8 cellular contexts compared by ENCODE assay signal in the genomic region with DNA sequence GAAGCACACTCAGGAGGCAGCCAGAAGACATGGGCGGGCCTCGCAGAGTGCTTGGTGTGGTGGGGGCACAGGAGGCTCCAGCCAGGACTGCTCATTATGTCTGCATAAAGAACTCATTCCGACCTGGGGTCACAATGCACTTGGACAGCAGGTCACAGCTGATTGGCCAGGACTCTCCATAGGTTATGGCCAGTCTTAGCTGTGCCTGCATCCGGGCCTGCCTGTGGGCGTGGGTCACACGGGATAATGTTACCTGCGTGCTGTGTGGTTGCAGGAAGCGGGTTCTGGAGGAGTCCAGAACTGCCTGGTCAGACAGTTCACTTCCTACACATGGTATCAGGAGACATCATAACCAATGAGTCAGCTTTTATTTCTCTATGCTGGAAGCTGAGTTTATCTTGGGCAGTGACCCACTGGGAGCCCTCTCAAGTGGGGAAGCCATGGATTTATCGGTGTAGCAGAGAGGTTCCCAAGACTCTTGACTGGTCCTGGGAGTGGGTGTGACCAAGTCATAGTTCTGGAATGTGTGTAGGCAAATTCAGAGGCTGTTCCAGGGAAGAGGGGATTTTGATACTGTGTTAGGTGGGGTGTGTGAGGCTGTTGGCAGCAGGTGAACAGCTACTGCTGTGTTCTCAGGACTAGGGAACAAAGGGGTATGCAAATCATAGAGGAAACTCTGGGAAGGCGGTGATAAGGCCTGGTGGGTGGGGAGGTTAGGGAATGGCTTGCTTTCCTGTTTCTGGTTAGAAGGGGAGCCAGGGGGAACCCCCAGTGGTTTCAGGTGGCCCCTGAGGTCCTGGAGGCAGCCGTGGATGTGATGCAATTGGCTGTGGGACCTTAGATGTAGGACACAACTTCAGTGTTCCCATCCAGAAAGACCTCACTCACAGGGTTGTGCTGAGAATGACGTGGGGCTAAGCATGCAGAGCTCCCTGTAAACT. TPM values are rescaled to one million over a fixed set of nuclear protein-coding genes. Genes with fewer than 3 reads are reported as not detected.
DNase-seq lines count a peak whose midpoint lies in the region; ATAC-seq and TF ChIP-seq lines count a peak whose summit lies in the region.

No MANE protein-coding gene starts in this region.

- H3K36me3 Mint-ChIP-seq in activated naive CD4-positive, alpha-beta T cell treated with anti-CD3 and anti-CD28 coated beads for 36 hours (ENCODE audit: low read depth) = no peaks in the 10 kb centered on the region
- H3K36me3 Mint-ChIP-seq in activated naive CD8-positive, alpha-beta T cell treated with anti-CD3 and anti-CD28 coated beads, Interleukin-2, amount 50 U/mL, for 24 hours (ENCODE audit: low read depth) = no peaks in the 10 kb centered on the region

- H3K4me1 Mint-ChIP-seq in activated naive CD4-positive, alpha-beta T cell treated with anti-CD3 and anti-CD28 coated beads for 36 hours (ENCODE audit: low read depth) = peaks cover 13% of the 10 kb centered on the region
- H3K4me1 Mint-ChIP-seq in activated naive CD8-positive, alpha-beta T cell treated with anti-CD3 and anti-CD28 coated beads, Interleukin-2, amount 50 U/mL, for 24 hours = peaks cover 21% of the 10 kb centered on the region

- H3K27ac ChIP-seq in tibial nerve = peak overlapping the region in 3 of 4 donors; percentile 15 to 45 (median 23)

- no peak overlapping the region for H3K27ac Mint-ChIP-seq in activated naive CD4-positive, alpha-beta T cell treated with anti-CD3 and anti-CD28 coated beads for 36 hours
- H3K27ac Mint-ChIP-seq in activated naive CD8-positive, alpha-beta T cell treated with anti-CD3 and anti-CD28 coated beads, Interleukin-2, amount 50 U/mL, for 24 hours = peak overlapping the region; percentile 43

- no peak overlapping the region for H3K4me3 ChIP-seq in kidney epithelial cell (ENCODE audit: low read depth, low read length)
- H3K4me3 ChIP-seq in tibial nerve = no peak overlapping the region

- WGBS in tibial nerve, 2 donors = 46 to 62% methylated on average over 7 to 12 of the region's 12 CpGs

- H3K27me3 Mint-ChIP-seq in activated naive CD4-positive, alpha-beta T cell treated with anti-CD3 and anti-CD28 coated beads for 36 hours (ENCODE audit: low read depth) = no peaks in the 10 kb centered on the region
- no peaks in the 10 kb centered on the region for H3K27me3 Mint-ChIP-seq in activated naive CD8-positive, alpha-beta T cell treated with anti-CD3 and anti-CD28 coated beads, Interleukin-2, amount 50 U/mL, for 24 hours

- H3K9me3 ChIP-seq in tibial nerve = no peaks in the 10 kb centered on the region

- no peak overlapping the region for H3K4me3 Mint-ChIP-seq in activated naive CD4-positive, alpha-beta T cell treated with anti-CD3 and anti-CD28 coated beads for 36 hours
- H3K4me3 Mint-ChIP-seq in activated naive CD8-positive, alpha-beta T cell treated with anti-CD3 and anti-CD28 coated beads, Interleukin-2, amount 50 U/mL, for 24 hours = no peak overlapping the region

- no peak for TF ChIP-seq POLR2A in tibial nerve (IDR thresholded peaks at IDR 0.05)

- TF ChIP-seq CTCF in kidney epithelial cell (IDR thresholded peaks at IDR 0.05; ENCODE audit: insufficient read depth, low read length, poor library complexity, severe bottlenecking) (no peak), tibial nerve (IDR thresholded peaks at IDR 0.05) (no peak)

- no peak for TF ChIP-seq EP300 in tibial nerve (IDR thresholded peaks at IDR 0.05)

- ATAC-seq in activated naive CD8-positive, alpha-beta T cell treated with anti-CD3 and anti-CD28 coated beads, Interleukin-2, amount 50 U/mL, for 24 hours = peak; percentile 58
- no peak for ATAC-seq in HG03039 (IDR thresholded peaks at IDR 0.05; ENCODE audit: unreplicated experiment)

- H3K9me3 Mint-ChIP-seq in activated naive CD4-positive, alpha-beta T cell treated with anti-CD3 and anti-CD28 coated beads for 36 hours = no peaks in the 10 kb centered on the region
- no peaks in the 10 kb centered on the region for H3K9me3 Mint-ChIP-seq in activated naive CD8-positive, alpha-beta T cell treated with anti-CD3 and anti-CD28 coated beads, Interleukin-2, amount 50 U/mL, for 24 hours

- peaks cover 0 to 12% (median 4%) of the 10 kb centered on the region in 4 donors for H3K4me1 ChIP-seq in tibial nerve

- CTCF ChIA-PET in activated naive CD4-positive, alpha-beta T cell treated with anti-CD3 and anti-CD28 coated beads for 36 hours (lab: Charles Lee) = interaction anchor here (1.0 to 1.1 kb wide), 4 partner anchors 11 to 358 kb away, joined by 3 to 4 read pairs (median 4); no protein-coding TSS in a partner anchor

- H3K27me3 ChIP-seq in kidney epithelial cell (ENCODE audit: control insufficient read depth, insufficient read depth, low read length) (no peaks in the 10 kb centered on the region), tibial nerve (no peaks in the 10 kb centered on the region)

- H3K36me3 ChIP-seq in kidney epithelial cell (ENCODE audit: control insufficient read depth, insufficient read depth, low read length) = no peaks in the 10 kb centered on the region
- H3K36me3 ChIP-seq in tibial nerve = peaks cover 0 to 59% (median 0%) of the 10 kb centered on the region in 3 donors

- intact Hi-C loops in activated naive CD4-positive, alpha-beta T cell treated with anti-CD3 and anti-CD28 coated beads for 36 hours (cut with micrococcal nuclease) = no loop called here

- DNase-seq in activated naive CD4-positive, alpha-beta T cell treated with anti-CD3 and anti-CD28 coated beads for 36 hours = peak; percentile 23
- no peak for DNase-seq in activated naive CD4-positive, alpha-beta T cell treated with Interleukin-2 at 50 U/mL for 16 hours
- peak; percentile 30 for DNase-seq in activated naive CD8-positive, alpha-beta T cell treated with anti-CD3 and anti-CD28 coated beads, Interleukin-2, amount 50 U/mL, for 24 hours
- DNase-seq in kidney epithelial cell (ENCODE audit: low read depth) (peak; percentile 82), tibial nerve (ENCODE audit: low spot score in 2 of 2) (no peak), NCI-H446 (lab: John Stamatoyannopoulos, UW) (no peak)
- DNase-seq in activated CD4-positive, CD25-positive, alpha-beta regulatory T cell treated with anti-CD3 and anti-CD28 coated beads, Interleukin-2, amount 50 U/mL, for 72 hours = no peak

RNA-seq across cellular contexts. Expression of gene ARHGEF37, which starts 51.3 kb away (rescaled TPM):
- 1 to 10 TPM in 1 of 2 experiments, under 1 TPM in 1; 0.95 to 2.0 TPM for total RNA-seq in activated naive CD4-positive, alpha-beta T cell treated with anti-CD3 and anti-CD28 coated beads for 36 hours
- total RNA-seq in kidney epithelial cell = 4.1 and 5.5 TPM in 2 replicates
- 10 to 100 TPM; 28.8 to 73.7 (median 62.7) TPM for total RNA-seq in tibial nerve

Comparison
In these comparisons a context has a peak if more than half of its experiments do, and no peak if none do; other contexts are left out.
1. DNase-seq: peak in activated naive CD4-positive, alpha-beta T cell treated with anti-CD3 and anti-CD28 coated beads for 36 hours (single experiment), activated naive CD8-positive, alpha-beta T cell treated with anti-CD3 and anti-CD28 coated beads, Interleukin-2, amount 50 U/mL, for 24 hours (single experiment) and kidney epithelial cell (single experiment); none in activated naive CD4-positive, alpha-beta T cell treated with Interleukin-2 at 50 U/mL for 16 hours (single experiment), tibial nerve (0 of 2), NCI-H446 (0 of 2) and activated CD4-positive, CD25-positive, alpha-beta regulatory T cell treated with anti-CD3 and anti-CD28 coated beads, Interleukin-2, amount 50 U/mL, for 72 hours (single experiment).